11 cellular contexts compared by ENCODE assay signal in the genomic region with DNA sequence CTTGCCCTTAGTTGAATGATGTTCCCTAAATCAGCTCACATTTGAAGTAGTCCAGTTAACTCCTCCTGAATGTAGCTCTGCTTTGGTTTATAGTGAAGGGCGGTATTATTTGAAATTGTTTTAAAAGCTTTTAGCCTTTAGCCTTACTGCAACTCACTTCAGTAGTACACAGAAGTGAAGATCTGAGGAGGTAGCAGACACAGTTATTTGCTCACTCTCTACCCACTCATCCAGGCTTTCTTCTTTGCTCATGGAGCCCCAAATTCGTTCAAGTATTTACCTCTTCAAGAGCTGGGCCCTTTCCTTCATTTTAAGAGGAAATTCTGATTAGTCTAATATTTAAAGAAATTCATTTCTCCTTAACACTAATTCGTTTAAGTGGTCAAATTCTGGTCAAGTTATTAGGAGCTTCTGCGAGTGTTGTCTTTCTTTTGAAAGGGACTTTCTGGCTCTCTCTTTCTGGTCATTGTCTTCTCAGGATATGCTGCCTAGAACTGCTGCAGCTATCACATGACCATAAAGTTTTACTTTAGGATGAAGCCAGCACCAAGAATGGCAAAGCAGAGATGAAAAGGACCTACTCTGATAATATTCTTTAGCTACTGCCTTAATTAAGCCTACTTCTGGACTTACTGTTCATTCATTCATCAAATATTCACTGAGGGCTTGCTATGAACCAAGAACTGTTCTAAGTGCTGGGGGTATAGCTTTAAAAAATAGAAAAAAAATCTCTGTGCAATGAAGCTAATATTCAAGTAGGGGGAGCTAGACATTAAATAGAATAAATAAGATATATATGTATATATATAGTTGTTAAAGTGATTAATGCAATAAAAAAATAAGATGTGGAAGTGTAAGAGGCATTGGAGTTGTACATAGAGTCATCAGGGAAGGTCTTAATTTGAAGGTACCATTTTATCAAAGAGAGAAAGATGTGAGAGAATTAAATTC.
A peak's percentile ranks its signal among the peaks of the same experiment; 100 is the strongest.
DNase-seq lines count a peak whose midpoint lies in the region; ATAC-seq, FAIRE-seq and TF ChIP-seq lines count a peak whose summit lies in the region.
"Had no signal": no experiment of that assay in that cellular context is flagged by ENCODE, and none has a peak within 500 bp of the region (broad histone marks: within the 10 kb centered on the region; RNA-seq: fewer than 3 reads in every experiment).

No MANE protein-coding gene starts in this region.

- H3K9ac ChIP-seq in liver (ENCODE audit: low read depth in 1 of 2, low read length in 2 of 2) (no peak overlapping the region), HepG2 (ENCODE audit: insufficient read depth, low read depth, low read length) (no peak overlapping the region)

- H2AFZ ChIP-seq in HepG2 (ENCODE audit: low read length) = no peak overlapping the region

- no peak for TF ChIP-seq CTCF in liver (IDR thresholded peaks at IDR 0.05; ENCODE audit: low read depth, low read length, missing input control)
- TF ChIP-seq CTCF in HepG2 (CRISPR knock-in tag; IDR thresholded peaks at IDR 0.05) = no peak

- DNase-seq in HepG2 (ENCODE audit: low spot score) (no peak), MV-4-11 (lab: John Stamatoyannopoulos, UW) (peak; percentile 29), dermis blood vessel endothelial cell (peak; percentile 34), NCI-H446 treated with DMSO at 0.1 percent for 48 hours (lab: John Stamatoyannopoulos, UW) (no peak), HAP-1 (ENCODE audit: low spot score in 2 of 2) (no peak)
- DNase-seq in stimulated activated CD4-positive, alpha-beta T cell treated with anti-CD3 and anti-CD28 coated beads, Interleukin-4, amount 100 ng/mL, for 4 hours = no peak
- DNase-seq in activated CD4-positive, alpha-beta T cell treated with anti-CD3 and anti-CD28 coated beads, Interleukin-2, amount 50 U/mL, for 48 hours = no peak
- DNase-seq: NCI-H1930 had no signal

- no peak for ATAC-seq in HepG2
- ATAC-seq: natural killer cell treated with Interleukin-12 subunit alpha and Interleukin-12 subunit beta and Interleukin-15 and Interleukin-18, amount 100 ng/mL, for 72 hours had no signal

- no peaks in the 10 kb centered on the region for H3K9me3 ChIP-seq in liver (ENCODE audit: control insufficient read depth in 4 of 4, low read length in 3 of 4)
- H3K9me3 ChIP-seq in HepG2 (ENCODE audit: low read length) = no peaks in the 10 kb centered on the region
- H3K9me3 ChIP-seq in HAP-1 = no peaks in the 10 kb centered on the region
- H3K9me3 ChIP-seq: suprapubic skin had no signal

- H3K4me1 ChIP-seq in liver (ENCODE audit: control insufficient read depth in 4 of 4, insufficient read depth in 4 of 4, low read length in 3 of 4) (peaks cover 0 to 3% (median 0%) of the 10 kb centered on the region in 4 donors), HepG2 (ENCODE audit: insufficient read depth, low read length) (no peaks in the 10 kb centered on the region), HAP-1 (no peaks in the 10 kb centered on the region)
- H3K4me1 ChIP-seq: suprapubic skin had no signal

- POLR2A ChIA-PET in HepG2 (lab: Yijun Ruan, JAX) = no interaction called here

- intact Hi-C loops in HepG2 (cut with micrococcal nuclease; ENCODE audit: unreplicated experiment) = no loop called here

- no peak for FAIRE-seq in HepG2 (lab: Jason Lieb, UNC)

- H3K4me2 ChIP-seq in HepG2 (ENCODE audit: low read depth, low read length) = no peak overlapping the region

- no peaks in the 10 kb centered on the region for H4K20me1 ChIP-seq in HepG2 (ENCODE audit: insufficient read depth, low read length)

- no peak overlapping the region for H3K27ac ChIP-seq in liver (ENCODE audit: low read depth in 1 of 2, low read length in 2 of 2)
- no peak overlapping the region for H3K27ac ChIP-seq in HepG2 (ENCODE audit: extremely low read length, insufficient read depth, low read length)
- H3K27ac ChIP-seq: suprapubic skin had no signal

- no TSS peak for BruUV-seq in HepG2 (replicated peaks; lab: Mats Ljungman, UMichigan)

- H3K36me3 ChIP-seq in liver (ENCODE audit: control insufficient read depth in 4 of 4, insufficient read depth in 3 of 4, low read depth in 1 of 4, low read length in 3 of 4) (no peaks in the 10 kb centered on the region), HepG2 (replicated peaks in 1 of 2; ENCODE audit: control insufficient read depth in 1 of 2, insufficient read depth in 2 of 2, low read length in 2 of 2) (no peaks in the 10 kb centered on the region), HAP-1 (replicated peaks) (no peaks in the 10 kb centered on the region)
- H3K36me3 ChIP-seq: suprapubic skin had no signal

- in situ Hi-C loops in HepG2 (cut with HindIII; ENCODE audit: extremely low pct_ligation_motif_present, low pct_unique_long_range_greater_than_20kb) = no loop called here
- in situ Hi-C loops in HAP-1 (cut with MboI; ENCODE audit: low sequenced_read_pairs) = no loop called here

- CTCF ChIA-PET in HepG2 (lab: Yijun Ruan, JAX; ENCODE audit: low intra/inter-chr PET ratio, low total read pairs) = no interaction called here

- TF ChIP-seq RAD21 in liver (IDR thresholded peaks at IDR 0.05) (peak; percentile 37 to 39), HepG2 (CRISPR knock-in tag; IDR thresholded peaks at IDR 0.05) (no peak)

- TF ChIP-seq POLR2A in HepG2 (IDR thresholded peaks at IDR 0.05; ENCODE audit: insufficient read depth in 1 of 2, low read depth in 2 of 2, low read length in 2 of 2) = no peak

- no peaks in the 10 kb centered on the region for H3K79me2 ChIP-seq in HepG2 (ENCODE audit: insufficient read depth, low read length)

- 83% methylated on average over 4 of the region's 4 CpGs for WGBS in liver
- 73% methylated on average over 4 of the region's 4 CpGs for WGBS in HepG2 (ENCODE audit: low lambda C conversion rate)

- H3K4me3 ChIP-seq in liver (ENCODE audit: low read depth in 1 of 3, low read length in 3 of 3) = no peak overlapping the region
- no peak overlapping the region for H3K4me3 ChIP-seq in HepG2 (replicated peaks in 1 of 3; ENCODE audit: insufficient read depth in 1 of 3, low read depth in 2 of 3, low read length in 3 of 3)
- H3K4me3 ChIP-seq in HAP-1 = no peak overlapping the region
- H3K4me3 ChIP-seq: suprapubic skin had no signal

- TF ChIP-seq EP300 in HepG2 (IDR thresholded peaks at IDR 0.05; ENCODE audit: low read depth in 2 of 2, low read length in 2 of 2) (no peak), HepG2 (CRISPR knock-in tag; IDR thresholded peaks at IDR 0.05; ENCODE audit: borderline replicate concordance) (no peak)

- H3K27me3 ChIP-seq in liver (ENCODE audit: control insufficient read depth in 4 of 4, insufficient read depth in 4 of 4, low read length in 3 of 4) = no peaks in the 10 kb centered on the region
- H3K27me3 ChIP-seq in HepG2 (ENCODE audit: control insufficient read depth in 1 of 2, insufficient read depth in 2 of 2, low read length in 2 of 2) = no peaks in the 10 kb centered on the region
- H3K27me3 ChIP-seq in HAP-1 (ENCODE audit: low read depth) = peaks cover 2% of the 10 kb centered on the region; the same call in 1 of the 2 replicates
- H3K27me3 ChIP-seq: suprapubic skin had no signal

TF ChIP-seq in liver, 16 proteins besides CTCF, POLR2A, EP300 and RAD21 (continues in another document):
- no peak for TF ChIP-seq JUND (IDR thresholded peaks at IDR 0.05)
- no peak for TF ChIP-seq FOXA1 (IDR thresholded peaks at IDR 0.05)
- TF ChIP-seq NR2F2 (IDR thresholded peaks at IDR 0.05) = no peak

TF ChIP-seq in HepG2, 621 proteins besides CTCF, POLR2A, EP300 and RAD21 (continues in another document):
- TF ChIP-seq MEIS2 (CRISPR knock-in tag; IDR thresholded peaks at IDR 0.05) (no peak), ZSCAN9 (CRISPR knock-in tag; IDR thresholded peaks at IDR 0.05; ENCODE audit: borderline replicate concordance) (no peak), MXD4 (CRISPR knock-in tag; IDR thresholded peaks at IDR 0.05) (no peak), ZNF574 (CRISPR knock-in tag; IDR thresholded peaks at IDR 0.05) (no peak), ZBTB4 (CRISPR knock-in tag; IDR thresholded peaks at IDR 0.05; ENCODE audit: borderline replicate concordance) (no peak)

Comparison
In these comparisons a context has a peak if more than half of its experiments do, and no peak if none do; other contexts are left out.
1. DNase-seq: peak in MV-4-11 (single experiment) and dermis blood vessel endothelial cell (single experiment); none in HepG2 (single experiment), stimulated activated CD4-positive, alpha-beta T cell treated with anti-CD3 and anti-CD28 coated beads, Interleukin-4, amount 100 ng/mL, for 4 hours (0 of 2), NCI-H446 treated with DMSO at 0.1 percent for 48 hours (single experiment), HAP-1 (0 of 2) and activated CD4-positive, alpha-beta T cell treated with anti-CD3 and anti-CD28 coated beads, Interleukin-2, amount 50 U/mL, for 48 hours (0 of 2).